In genomic region chr1:40479156-40479555, GRCh38 we compare ENCODE assay signal across 21 cellular contexts. TPM values are rescaled to one million over a fixed set of nuclear protein-coding genes. Genes with fewer than 3 reads are reported as not detected.
DNase-seq lines count a peak whose midpoint lies in the region; ATAC-seq and TF ChIP-seq lines count a peak whose summit lies in the region.
"Had no signal": no experiment of that assay in that cellular context is flagged by ENCODE, and none has a peak within 500 bp of the region (broad histone marks: within the 10 kb centered on the region; RNA-seq: fewer than 3 reads in every experiment).

No MANE protein-coding gene starts in this region.

- H3K9me2 ChIP-seq in SU-DHL-6 (replicated peaks; ENCODE audit: insufficient read depth, low read length): no peaks in the 10 kb centered on the region

- H3K27me3 ChIP-seq in SU-DHL-6 (ENCODE audit: low read length) (no peaks in the 10 kb centered on the region), esophagus squamous epithelium (no peaks in the 10 kb centered on the region)
- H3K27me3 ChIP-seq: hepatocyte, upper lobe of right lung had no signal

- H3K79me2 ChIP-seq in SU-DHL-6 (ENCODE audit: insufficient read depth, low read length): no peaks in the 10 kb centered on the region; the same call in 1 of the 2 replicates
- H3K79me2 ChIP-seq: hepatocyte had no signal

- TF ChIP-seq CTCF in SU-DHL-6 (IDR thresholded peaks at IDR 0.05; ENCODE audit: insufficient read depth, low read length, poor library complexity, severe bottlenecking) (no peak), esophagus squamous epithelium (IDR thresholded peaks at IDR 0.05) (no peak)

- H3K4me1 ChIP-seq in esophagus squamous epithelium: peaks cover 4 to 16% (median 8%) of the 10 kb centered on the region in 3 donors

- H3K4me3 ChIP-seq in SU-DHL-6 (ENCODE audit: insufficient read depth, low read length, poor library complexity, severe bottlenecking) (no peak overlapping the region), esophagus squamous epithelium (no peak overlapping the region)
- H3K4me3 ChIP-seq: hepatocyte, left ventricle myocardium inferior, mucosa of descending colon, upper lobe of right lung had no signal

- no peaks in the 10 kb centered on the region for H3K27me3 Mint-ChIP-seq in activated naive CD8-positive, alpha-beta T cell
- H3K27me3 Mint-ChIP-seq in activated naive CD8-positive, alpha-beta T cell treated with anti-CD3 and anti-CD28 coated beads, Interleukin-2, amount 50 U/mL, for 24 hours: no peaks in the 10 kb centered on the region
- peaks cover 0 to 7% (median 2%) of the 10 kb centered on the region in 3 donors for H3K27me3 Mint-ChIP-seq in immature natural killer cell (ENCODE audit: low read depth in 3 of 3)
- H3K27me3 Mint-ChIP-seq: activated naive CD8-positive, alpha-beta T cell treated with anti-CD3 and anti-CD28 coated beads, Interleukin-2, amount 10 ng/mL, durations not matched to agents 7 days and 5 days had no signal

- no peak overlapping the region for H3K27ac Mint-ChIP-seq in activated naive CD8-positive, alpha-beta T cell
- no peak overlapping the region for H3K27ac Mint-ChIP-seq in activated naive CD8-positive, alpha-beta T cell treated with anti-CD3 and anti-CD28 coated beads, Interleukin-2, amount 50 U/mL, for 24 hours
- H3K27ac Mint-ChIP-seq in immature natural killer cell: peak overlapping the region in 4 of 6 donors; percentile 4 to 34 (median 12)
- H3K27ac Mint-ChIP-seq: activated naive CD8-positive, alpha-beta T cell treated with anti-CD3 and anti-CD28 coated beads, Interleukin-2, amount 10 ng/mL, durations not matched to agents 7 days and 5 days had no signal

- H3K36me3 ChIP-seq in SU-DHL-6 (ENCODE audit: low read length): no peaks in the 10 kb centered on the region
- peaks cover 0 to 33% (median 0%) of the 10 kb centered on the region in 3 donors for H3K36me3 ChIP-seq in esophagus squamous epithelium
- H3K36me3 ChIP-seq: upper lobe of right lung had no signal

- H3F3A ChIP-seq in SU-DHL-6 (ENCODE audit: insufficient read depth): peaks cover 18% of the 10 kb centered on the region; the same call in 1 of the 2 replicates

- peaks cover 21% of the 10 kb centered on the region for H3K9me3 Mint-ChIP-seq in activated naive CD8-positive, alpha-beta T cell (ENCODE audit: low read depth)
- peaks cover 32% of the 10 kb centered on the region for H3K9me3 Mint-ChIP-seq in activated naive CD8-positive, alpha-beta T cell treated with anti-CD3 and anti-CD28 coated beads, Interleukin-2, amount 50 U/mL, for 24 hours
- H3K9me3 Mint-ChIP-seq in immature natural killer cell: peaks cover 7 to 19% (median 11%) of the 10 kb centered on the region in 6 donors

- H3K36me3 Mint-ChIP-seq in activated naive CD8-positive, alpha-beta T cell: peaks cover 33% of the 10 kb centered on the region
- peaks cover 62% of the 10 kb centered on the region for H3K36me3 Mint-ChIP-seq in activated naive CD8-positive, alpha-beta T cell treated with anti-CD3 and anti-CD28 coated beads, Interleukin-2, amount 50 U/mL, for 24 hours (ENCODE audit: low read depth)
- peaks cover 25 to 35% (median 34%) of the 10 kb centered on the region in 3 donors for H3K36me3 Mint-ChIP-seq in immature natural killer cell

- intact Hi-C loops in esophagus squamous epithelium (cut with DNase I): no loop called here

- peak overlapping the region; percentile 55 for H3K4me3 Mint-ChIP-seq in activated naive CD8-positive, alpha-beta T cell
- H3K4me3 Mint-ChIP-seq in activated naive CD8-positive, alpha-beta T cell treated with anti-CD3 and anti-CD28 coated beads, Interleukin-2, amount 50 U/mL, for 24 hours: no peak overlapping the region
- peak overlapping the region in 3 of 5 donors; percentile 0 to 86 (median 22) for H3K4me3 Mint-ChIP-seq in immature natural killer cell
- H3K4me3 Mint-ChIP-seq: activated naive CD8-positive, alpha-beta T cell treated with anti-CD3 and anti-CD28 coated beads, Interleukin-2, amount 10 ng/mL, durations not matched to agents 7 days and 5 days had no signal

- H2AFZ ChIP-seq in SU-DHL-6 (ENCODE audit: low read depth, low read length, severe bottlenecking): no peak overlapping the region
- H2AFZ ChIP-seq: hepatocyte had no signal

- no peak for TF ChIP-seq POLR2A in esophagus squamous epithelium (IDR thresholded peaks at IDR 0.05)

- no peak overlapping the region for H3K9ac ChIP-seq in SU-DHL-6 (ENCODE audit: low read length)

- no peak for ATAC-seq in activated naive CD8-positive, alpha-beta T cell treated with anti-CD3 and anti-CD28 coated beads, Interleukin-2, amount 50 U/mL, for 24 hours
- ATAC-seq: esophagus mucosa, mucosa of descending colon, upper lobe of right lung had no signal

- peak overlapping the region; percentile 16; the same call in 1 of the 2 replicates for H3K27ac ChIP-seq in SU-DHL-6 (ENCODE audit: low read depth, low read length)
- H3K27ac ChIP-seq in esophagus squamous epithelium: no peak overlapping the region
- H3K27ac ChIP-seq: hepatocyte, left ventricle myocardium inferior, upper lobe of right lung had no signal

- H3K4me2 ChIP-seq in SU-DHL-6 (ENCODE audit: low read depth, low read length, poor library complexity, severe bottlenecking): peak overlapping the region; percentile 90

- H3K4me1 Mint-ChIP-seq in activated naive CD8-positive, alpha-beta T cell (ENCODE audit: low read depth): peaks cover 27% of the 10 kb centered on the region
- peaks cover 24% of the 10 kb centered on the region for H3K4me1 Mint-ChIP-seq in activated naive CD8-positive, alpha-beta T cell treated with anti-CD3 and anti-CD28 coated beads, Interleukin-2, amount 50 U/mL, for 24 hours
- peaks cover 22 to 31% of the 10 kb centered on the region in 2 donors for H3K4me1 Mint-ChIP-seq in immature natural killer cell

- no peaks in the 10 kb centered on the region for H4K20me1 ChIP-seq in SU-DHL-6 (ENCODE audit: low read depth, low read length)

- WGBS in esophagus squamous epithelium, 2 donors: 82 to 83% methylated on average over 2 to 4 of the region's 4 CpGs

- H3K9me3 ChIP-seq in SU-DHL-6 (ENCODE audit: insufficient read depth, low read length): peaks cover 15% of the 10 kb centered on the region
- H3K9me3 ChIP-seq in esophagus squamous epithelium: peaks cover 0 to 23% (median 16%) of the 10 kb centered on the region in 3 donors

- DNase-seq in activated naive CD8-positive, alpha-beta T cell treated with anti-CD3 and anti-CD28 coated beads, Interleukin-2, amount 50 U/mL, for 24 hours: no peak
- DNase-seq in immature natural killer cell: no peak
- no peak for DNase-seq in midbrain (lab: John Stamatoyannopoulos, UW)
- no peak for DNase-seq in esophagus squamous epithelium (lab: John Stamatoyannopoulos, UW)
- DNase-seq in ecto neural progenitor cell (ENCODE audit: low spot score): no peak
- DNase-seq: activated naive CD8-positive, alpha-beta T cell treated with anti-CD3 and anti-CD28 coated beads, Interleukin-2, amount 10 ng/mL, durations not matched to agents 7 days and 5 days; DMS79; effector CD8-positive, alpha-beta T cell; left ventricle myocardium inferior; mucosa of descending colon; NCI-H146; NCI-H510A; occipital lobe; retina; stimulated activated CD4-positive, alpha-beta T cell treated with anti-CD3 and anti-CD28 coated beads, Interleukin-12 subunit alpha, Interleukin-12 subunit beta, amount 100 ng/mL, for 4 hours; T-helper 2 cell; upper lobe of right lung had no signal

RNA-seq across cellular contexts. Expression of gene ZFP69, which starts 2.1 kb away (rescaled TPM):
- polyA plus RNA-seq in immature natural killer cell: 1 to 10 TPM; 6.3 to 7.4 (median 6.4) TPM
- 1 to 10 TPM; 2.6 to 3.7 (median 3.6) TPM for total RNA-seq in esophagus squamous epithelium

RNA-seq across cellular contexts. Expression of gene ZFP69B, which starts 28.9 kb away (rescaled TPM):
- 1 to 10 TPM in 1 of 3 donors, under 1 TPM in 1, not detected in 1; 0.92 to 1.3 TPM for polyA plus RNA-seq in immature natural killer cell
- 1 to 10 TPM in 1 of 4 donors, under 1 TPM in 3; 0.57 to 1.6 (median 0.70) TPM for total RNA-seq in esophagus squamous epithelium

RNA-seq across cellular contexts. Expression of gene EXO5, which starts 29.4 kb away (rescaled TPM):
- polyA plus RNA-seq in immature natural killer cell: 10 to 100 TPM in 1 of 3 donors, 1 to 10 TPM in 2; 3.9 to 11.0 (median 5.0) TPM
- 1 to 10 TPM; 4.9 to 7.1 (median 5.7) TPM for total RNA-seq in esophagus squamous epithelium

RNA-seq across cellular contexts. Expression of gene ZNF684, which starts 52.3 kb away (rescaled TPM):
- 1 to 10 TPM; 4.3 to 7.2 (median 5.4) TPM for polyA plus RNA-seq in immature natural killer cell
- total RNA-seq in esophagus squamous epithelium: 1 to 10 TPM in 3 of 4 donors, under 1 TPM in 1; 0.27 to 3.1 (median 1.6) TPM

Comparison
In these comparisons a context has a peak if more than half of its experiments do, and no peak if none do; other contexts are left out.
1. H3K27ac Mint-ChIP-seq: peak in immature natural killer cell (4 of 6); none in activated naive CD8-positive, alpha-beta T cell (single experiment) and activated naive CD8-positive, alpha-beta T cell treated with anti-CD3 and anti-CD28 coated beads, Interleukin-2, amount 50 U/mL, for 24 hours (single experiment).